Comparison of ENCODE assay signal across 9 cellular contexts in the genomic region with DNA sequence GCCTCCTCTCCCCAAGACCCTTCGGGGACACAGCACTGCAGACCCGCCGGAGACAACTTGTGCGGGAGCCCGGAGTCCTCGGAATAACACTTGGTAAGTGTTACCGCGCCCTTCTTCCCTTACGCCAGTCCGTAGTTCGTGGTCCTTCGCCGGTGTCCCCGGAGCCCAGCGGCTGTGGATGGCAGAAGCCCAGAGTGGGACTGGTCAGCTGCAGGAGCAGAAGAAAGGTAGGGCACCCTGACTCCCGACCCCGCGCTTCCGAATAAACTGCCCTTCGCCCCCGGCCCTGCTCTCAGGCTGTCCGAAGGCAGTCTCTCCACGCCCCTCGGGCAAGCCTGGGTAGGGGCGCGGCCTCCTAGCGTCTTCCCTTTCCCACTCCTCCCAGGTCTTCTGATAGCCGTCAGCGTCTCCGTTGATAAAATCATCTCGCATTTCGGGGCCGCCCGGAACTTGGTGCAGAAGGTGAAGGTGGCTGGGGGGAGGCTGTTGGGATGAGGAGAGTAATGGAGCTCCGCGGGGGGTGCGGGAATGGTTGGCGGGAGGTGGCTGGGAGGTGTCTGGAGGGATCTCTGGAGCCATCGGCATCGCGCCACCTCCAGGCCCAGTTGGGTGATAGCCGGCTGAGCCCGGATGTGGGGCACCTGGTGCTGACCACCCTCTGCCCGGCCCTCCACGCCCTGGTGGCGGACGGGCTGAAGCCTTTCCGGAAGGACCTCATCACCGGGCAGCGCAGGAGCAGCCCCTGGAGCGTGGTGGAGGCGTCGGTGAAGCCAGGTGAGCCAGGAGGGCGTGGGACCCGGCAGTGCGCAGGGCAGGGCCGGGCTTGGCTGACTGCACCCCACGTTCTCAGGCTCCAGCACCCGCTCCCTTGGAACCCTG. TPM values are rescaled to one million over a fixed set of nuclear protein-coding genes. Genes with fewer than 3 reads are reported as not detected.
DNase-seq lines count a peak whose midpoint lies in the region; ATAC-seq and FAIRE-seq lines count a peak whose summit lies in the region.
"Had no signal": no experiment of that assay in that cellular context is flagged by ENCODE, and none has a peak within 500 bp of the region (broad histone marks: within the 10 kb centered on the region; RNA-seq: fewer than 3 reads in every experiment).

No MANE protein-coding gene starts in this region.

- H3K36me3 ChIP-seq in MG63, result peaks cover 44% of the 10 kb centered on the region

- H3K9me3 Mint-ChIP-seq in activated naive CD4-positive, alpha-beta T cell treated with anti-CD3 and anti-CD28 coated beads, Interleukin-2, amount 10 ng/mL, durations not matched to agents 7 days and 5 days, result no peaks in the 10 kb centered on the region

- peaks cover 49% of the 10 kb centered on the region for H3K4me1 Mint-ChIP-seq in activated naive CD4-positive, alpha-beta T cell treated with anti-CD3 and anti-CD28 coated beads, Interleukin-2, amount 10 ng/mL, durations not matched to agents 7 days and 5 days

- peak; percentile 50 for DNase-seq in activated naive CD4-positive, alpha-beta T cell treated with anti-CD3 and anti-CD28 coated beads, Interleukin-2, amount 10 ng/mL, durations not matched to agents 7 days and 5 days
- no peak for DNase-seq in activated naive CD4-positive, alpha-beta T cell treated with anti-CD3 and anti-CD28 coated beads, Interleukin-2, amount 50 U/mL, for 16 hours
- DNase-seq in MG63 (peak; percentile 61), T1000 (lab: John Stamatoyannopoulos, UW) (peak; percentile 31), epithelial cell of prostate (ENCODE audit: low read depth, low spot score) (no peak), mucosa of gallbladder (ENCODE audit: low spot score) (peak; percentile 46), urothelium cell line (ENCODE audit: low spot score) (peak; percentile 81)

- H3K4me3 ChIP-seq in MG63, result peak overlapping the region; percentile 79

- H3K27me3 ChIP-seq in MG63, result no peaks in the 10 kb centered on the region

- ATAC-seq in GM21390 (IDR thresholded peaks at IDR 0.05; ENCODE audit: unreplicated experiment), result no peak

- H3K27ac Mint-ChIP-seq in activated naive CD4-positive, alpha-beta T cell treated with anti-CD3 and anti-CD28 coated beads, Interleukin-2, amount 10 ng/mL, durations not matched to agents 7 days and 5 days, result peak overlapping the region; percentile 49

- CTCF ChIA-PET in activated naive CD4-positive, alpha-beta T cell treated with anti-CD3 and anti-CD28 coated beads, Interleukin-2, amount 10 ng/mL, durations not matched to agents 7 days and 5 days (lab: Charles Lee), result interaction anchor here (1.6 to 9.5 kb wide), 3 partner anchors 58 to 80 kb away, joined by 5 to 138 read pairs (median 6); no protein-coding TSS in a partner anchor

- H3K27ac ChIP-seq in epithelial cell of prostate, result peak overlapping the region; percentile 88

- H3K4me3 Mint-ChIP-seq in activated naive CD4-positive, alpha-beta T cell treated with anti-CD3 and anti-CD28 coated beads, Interleukin-2, amount 10 ng/mL, durations not matched to agents 7 days and 5 days, result peak overlapping the region; percentile 87

- H3K9me3 ChIP-seq in MG63, result no peaks in the 10 kb centered on the region

- H3K36me3 Mint-ChIP-seq in activated naive CD4-positive, alpha-beta T cell treated with anti-CD3 and anti-CD28 coated beads, Interleukin-2, amount 10 ng/mL, durations not matched to agents 7 days and 5 days, result peaks cover 11% of the 10 kb centered on the region

- FAIRE-seq in urothelium cell line (lab: Jason Lieb, UNC), result no peak

- no peaks in the 10 kb centered on the region for H3K27me3 Mint-ChIP-seq in activated naive CD4-positive, alpha-beta T cell treated with anti-CD3 and anti-CD28 coated beads, Interleukin-2, amount 10 ng/mL, durations not matched to agents 7 days and 5 days

RNA-seq across cellular contexts. Expression of gene RUSC1, which starts 4.3 kb away (rescaled TPM):
- 22.9 and 27.0 TPM in 2 replicates for total RNA-seq in MG63 (2014; rRNA removed; shearing (Covaris generic); ENCODE audit: low replicate concordance)
- total RNA-seq in mucosa of gallbladder, result 58.8 TPM

RNA-seq across cellular contexts. Expression of gene FDPS, which starts 16.3 kb away (rescaled TPM):
- 267 and 286 TPM in 2 replicates for total RNA-seq in MG63 (2014; rRNA removed; shearing (Covaris generic); ENCODE audit: low replicate concordance)
- total RNA-seq in mucosa of gallbladder, result 269 TPM

RNA-seq across cellular contexts. Expression of gene PKLR, which starts 23.7 kb away (rescaled TPM):
- not detected in 2 replicates for total RNA-seq in MG63 (2014; rRNA removed; shearing (Covaris generic); ENCODE audit: low replicate concordance)
- 1.7 TPM for total RNA-seq in mucosa of gallbladder
- total RNA-seq: pulmonary artery endothelial cell had no signal

RNA-seq across cellular contexts. Expression of gene HCN3, which starts 47.7 kb away (rescaled TPM):
- 0.10 and 1.2 TPM in 2 replicates for total RNA-seq in MG63 (2014; rRNA removed; shearing (Covaris generic); ENCODE audit: low replicate concordance)
- 8.7 TPM for total RNA-seq in mucosa of gallbladder

RNA-seq across cellular contexts. Expression of gene CLK2, which starts 51.7 kb away (rescaled TPM):
- 21.8 and 28.3 TPM in 2 replicates for total RNA-seq in MG63 (2014; rRNA removed; shearing (Covaris generic); ENCODE audit: low replicate concordance)
- total RNA-seq in mucosa of gallbladder, result 73.7 TPM

Comparison
In these comparisons a context has a peak if more than half of its experiments do, and no peak if none do; other contexts are left out.
1. DNase-seq: peak in activated naive CD4-positive, alpha-beta T cell treated with anti-CD3 and anti-CD28 coated beads, Interleukin-2, amount 10 ng/mL, durations not matched to agents 7 days and 5 days (single experiment), MG63 (single experiment), T1000 (single experiment), mucosa of gallbladder (single experiment) and urothelium cell line (single experiment); none in activated naive CD4-positive, alpha-beta T cell treated with anti-CD3 and anti-CD28 coated beads, Interleukin-2, amount 50 U/mL, for 16 hours (single experiment) and epithelial cell of prostate (single experiment).